In the genomic region with DNA sequence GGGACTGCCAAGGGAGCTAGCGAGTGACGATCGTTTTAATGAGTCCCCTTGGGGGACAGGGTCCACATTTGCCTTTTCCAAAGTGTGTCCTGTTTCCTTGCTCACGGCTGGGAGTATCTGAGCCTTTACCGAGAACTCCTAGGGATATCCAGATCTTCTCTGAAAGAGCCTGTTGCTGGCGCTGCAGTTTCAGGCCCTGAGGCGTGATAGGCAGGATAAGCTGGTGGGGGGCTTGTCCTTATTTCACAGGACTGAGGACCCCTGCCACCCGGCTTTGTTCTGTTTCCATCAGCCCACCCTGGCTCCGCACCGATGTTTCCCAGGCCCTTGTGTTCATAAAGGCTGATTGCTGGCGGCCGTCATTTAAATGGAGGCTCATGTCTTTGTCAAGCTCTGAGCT, we compare ENCODE assay signal across 24 cellular contexts. TPM values are rescaled to one million over a fixed set of nuclear protein-coding genes. Genes with fewer than 3 reads are reported as not detected.
DNase-seq lines count a peak whose midpoint lies in the region; ATAC-seq and TF ChIP-seq lines count a peak whose summit lies in the region.
"Had no signal": no experiment of that assay in that cellular context is flagged by ENCODE, and none has a peak within 500 bp of the region (broad histone marks: within the 10 kb centered on the region; RNA-seq: fewer than 3 reads in every experiment).

No MANE protein-coding gene starts in this region.

- no peak overlapping the region for H3K4me3 ChIP-seq in AG04450 (ENCODE audit: low read depth, low read length)
- H3K4me3 ChIP-seq in HEK293 (ENCODE audit: low read depth, low read length), result no peak overlapping the region
- H3K4me3 ChIP-seq in endodermal cell (ENCODE audit: low read length), result no peak overlapping the region
- peak overlapping the region; percentile 9 for H3K4me3 ChIP-seq in neuron (ENCODE audit: low read length)
- H3K4me3 ChIP-seq in spleen, result no peak overlapping the region
- no peak overlapping the region for H3K4me3 ChIP-seq in upper lobe of left lung
- H3K4me3 ChIP-seq: GM12878, SJSA1 had no signal

- TF ChIP-seq CTCF in AG04450 (IDR thresholded peaks at IDR 0.05; ENCODE audit: low read depth, low read length) (no peak), HEK293 (tag by site-specific recombination; IDR thresholded peaks at IDR 0.05) (no peak), endodermal cell (conservative IDR thresholded peaks at IDR 0.05) (no peak), spleen (IDR thresholded peaks at IDR 0.05 in 8 of 11, conservative IDR thresholded peaks at IDR 0.05 in 3 of 11) (no peak), upper lobe of left lung (IDR thresholded peaks at IDR 0.05) (no peak)

- ATAC-seq in upper lobe of left lung (ENCODE audit: low FRiP score in 2 of 2) (no peak), HG03159 (IDR thresholded peaks at IDR 0.05; ENCODE audit: unreplicated experiment) (no peak)
- ATAC-seq: GM12878, HCT116, HepG2, PC-3 had no signal

- no peak overlapping the region for H3K9ac ChIP-seq in endodermal cell (ENCODE audit: extremely low read depth, low read length, poor library complexity, severe bottlenecking)

- H3K4me1 ChIP-seq in HEK293 (ENCODE audit: control insufficient read depth, insufficient read depth, low read length) (no peaks in the 10 kb centered on the region), endodermal cell (ENCODE audit: control insufficient read depth, insufficient read depth, low read length) (no peaks in the 10 kb centered on the region), neuron (ENCODE audit: insufficient read depth, low read length) (peaks cover 12% of the 10 kb centered on the region), spleen (no peaks in the 10 kb centered on the region), upper lobe of left lung (no peaks in the 10 kb centered on the region)

- 65 to 67% methylated on average over 12 of the region's 12 CpGs for WGBS in endodermal cell (ENCODE audit: insufficient coverage in 1 of 2, insufficient read length in 1 of 2), 2 experiments
- WGBS in spleen, 5 donors, result 77 to 84% (median 81%) methylated on average over 12 of the region's 12 CpGs
- 73 to 86% methylated on average over 4 to 12 of the region's 12 CpGs for WGBS in upper lobe of left lung, 2 donors

- no peak for TF ChIP-seq POLR2A in spleen (IDR thresholded peaks at IDR 0.05)
- TF ChIP-seq POLR2A in upper lobe of left lung (IDR thresholded peaks at IDR 0.05), result no peak

- H3K27ac ChIP-seq in AG04450 (ENCODE audit: low read depth, low read length), result peak overlapping the region; percentile 21
- no peak overlapping the region for H3K27ac ChIP-seq in HEK293 (ENCODE audit: extremely low read depth, low read depth, low read length)
- H3K27ac ChIP-seq in endodermal cell (ENCODE audit: low read depth, low read length), result peak overlapping the region; percentile 30
- no peak overlapping the region for H3K27ac ChIP-seq in spleen
- H3K27ac ChIP-seq in upper lobe of left lung, result no peak overlapping the region
- H3K27ac ChIP-seq: HL-60, SJSA1 had no signal

- no peak overlapping the region for H3K27ac Mint-ChIP-seq in endodermal cell
- H3K27ac Mint-ChIP-seq: CD4-positive, alpha-beta memory T cell had no signal

- H3K9me3 ChIP-seq in AG04450 (ENCODE audit: control insufficient read depth, insufficient read depth, low read length) (no peaks in the 10 kb centered on the region), HEK293 (ENCODE audit: control insufficient read depth, insufficient read depth, low read depth, low read length) (no peaks in the 10 kb centered on the region), endodermal cell (ENCODE audit: control insufficient read depth, low read length) (no peaks in the 10 kb centered on the region), neuron (ENCODE audit: low read length) (no peaks in the 10 kb centered on the region), spleen (no peaks in the 10 kb centered on the region), upper lobe of left lung (no peaks in the 10 kb centered on the region)
- H3K9me3 ChIP-seq: Caco-2, SJSA1 had no signal

- CTCF ChIA-PET in AG04450 (lab: Charles Lee) (interaction anchor here (1.0 to 2.4 kb wide), 4 partner anchors 9 to 87 kb away, joined by 3 to 11 read pairs (median 6); no protein-coding TSS in a partner anchor), HEK293 (lab: Yijun Ruan, JAX) (interaction anchor here (0.6 to 5.8 kb wide), 8 partner anchors 8 to 378 kb away, joined by 3 to 54 read pairs (median 5); a partner anchor contains a TSS)

- H3K36me3 ChIP-seq in HEK293 (ENCODE audit: control insufficient read depth in 2 of 2, insufficient read depth in 1 of 2, low read length in 2 of 2) (no peaks in the 10 kb centered on the region), endodermal cell (ENCODE audit: control insufficient read depth, insufficient read depth, low read length) (no peaks in the 10 kb centered on the region), neuron (ENCODE audit: insufficient read depth, low read length) (no peaks in the 10 kb centered on the region), spleen (no peaks in the 10 kb centered on the region), upper lobe of left lung (no peaks in the 10 kb centered on the region)
- H3K36me3 ChIP-seq: SJSA1 had no signal

- H3K9me3 Mint-ChIP-seq in endodermal cell, result no peaks in the 10 kb centered on the region

- H3K36me3 Mint-ChIP-seq in endodermal cell (ENCODE audit: low read depth), result no peaks in the 10 kb centered on the region
- H3K36me3 Mint-ChIP-seq: CD4-positive, alpha-beta memory T cell had no signal

- H3K27me3 ChIP-seq in AG04450 (ENCODE audit: control insufficient read depth, insufficient read depth, low read length) (peaks cover 15% of the 10 kb centered on the region), endodermal cell (ENCODE audit: control insufficient read depth, insufficient read depth, low read length, poor library complexity, severe bottlenecking) (peaks cover 5% of the 10 kb centered on the region), neuron (ENCODE audit: insufficient read depth, low read length) (peaks cover 9% of the 10 kb centered on the region), spleen (replicated peaks in 1 of 7) (peaks cover 0 to 7% (median 0%) of the 10 kb centered on the region in 7 donors), upper lobe of left lung (no peaks in the 10 kb centered on the region)

- no peak overlapping the region for H2AFZ ChIP-seq in neuron (ENCODE audit: low read depth, low read length)

- intact Hi-C loops in spleen (cut with DNase I; ENCODE audit: low total_unique reads), result no loop called here

- H3K4me3 Mint-ChIP-seq in endodermal cell, result no peak overlapping the region
- H3K4me3 Mint-ChIP-seq: CD4-positive, alpha-beta memory T cell had no signal

- DNase-seq in AG04450 (ENCODE audit: low read depth, low spot score) (no peak), endodermal cell (no peak), spleen (no peak), upper lobe of left lung (no peak)
- DNase-seq: C1 segment of cervical spinal cord; Caco-2; CD4-positive, alpha-beta memory T cell; GDM1; Karpas-422; NCI-H1092; NCI-H1436; NCI-H187; NCI-H2081 treated with DMSO at 0.1 percent for 48 hours; NCI-H524; NCI-H774; PC-3 had no signal

- TF ChIP-seq EP300 in upper lobe of left lung (IDR thresholded peaks at IDR 0.05), result no peak

- POLR2A ChIA-PET in AG04450 (lab: Yijun Ruan, JAX) (no interaction called here), HEK293 (lab: Yijun Ruan, JAX) (interaction anchor here (1.8 to 3.2 kb wide), 2 partner anchors 10 to 17 kb away, joined by 5 to 17 read pairs; a partner anchor contains a TSS)

- H3K4me1 Mint-ChIP-seq in endodermal cell, result peaks cover 5% of the 10 kb centered on the region
- H3K4me1 Mint-ChIP-seq: CD4-positive, alpha-beta memory T cell had no signal

- peaks cover 37% of the 10 kb centered on the region for H3K27me3 Mint-ChIP-seq in endodermal cell (ENCODE audit: insufficient read depth)

TF ChIP-seq in HEK293, 187 proteins besides CTCF, POLR2A, EP300 and RAD21 (continues in another document):
- TF ChIP-seq ZNF561 (tag by site-specific recombination; IDR thresholded peaks at IDR 0.05; ENCODE audit: borderline replicate concordance), result no peak
- TF ChIP-seq ZIC2 (tag by site-specific recombination; IDR thresholded peaks at IDR 0.05), result peak; percentile 84; the same call in 1 of the 2 replicates
- peak; percentile 49; the same call in 1 of the 2 replicates for TF ChIP-seq SCRT2 (tag by site-specific recombination; IDR thresholded peaks at IDR 0.05)
- no peak for TF ChIP-seq ZNF426 (tag by site-specific recombination; IDR thresholded peaks at IDR 0.05)

RNA-seq across cellular contexts. Expression of a gene that starts 9.3 kb away (rescaled TPM):
- polyA plus RNA-seq in AG04450 (2011; rRNA removed) (1.7 and 2.3 TPM in 2 replicates), spleen (1 to 10 TPM in 1 of 3 donors, under 1 TPM in 2; 0.24 to 1.2 (median 0.53) TPM)
- 3.0 and 3.2 TPM in 2 replicates for polyA minus RNA-seq in AG04450 (2011; rRNA and poly(A)+ RNA removed)
- total RNA-seq in endodermal cell (1 to 10 TPM; 2.1 to 2.5 TPM), spleen (10 to 100 TPM in 1 of 7 donors, 1 to 10 TPM in 6; 3.8 to 11.5 (median 5.0) TPM), upper lobe of left lung (1 to 10 TPM in 5 of 6 donors, not detected in 1; 1.4 to 6.6 (median 3.0) TPM)
- 3.2 TPM for polyA plus RNA-seq in endodermal cell (2013, experiment 1 of 2)
- 2.6 TPM for polyA plus RNA-seq in endodermal cell (2013, experiment 2 of 2)

RNA-seq across cellular contexts. Expression of a gene that starts 18.9 kb away (rescaled TPM):
- polyA plus RNA-seq in AG04450 (2011; rRNA removed) (14.7 and 19.8 TPM in 2 replicates), spleen (10 to 100 TPM; 10.2 to 26.3 (median 11.3) TPM)
- 57.6 and 66.9 TPM in 2 replicates for polyA minus RNA-seq in AG04450 (2011; rRNA and poly(A)+ RNA removed)
- total RNA-seq in endodermal cell (10 to 100 TPM; 12.8 to 28.2 TPM), spleen (10 to 100 TPM; 35.8 to 72.2 (median 49.2) TPM), upper lobe of left lung (10 to 100 TPM; 30.4 to 74.9 (median 45.4) TPM)
- polyA plus RNA-seq in endodermal cell (2013, experiment 1 of 2), result 18.6 TPM
- polyA plus RNA-seq in endodermal cell (2013, experiment 2 of 2), result 18.3 TPM

RNA-seq across cellular contexts. Expression of a gene that starts 59.2 kb away (rescaled TPM):
- polyA plus RNA-seq in AG04450 (2011; rRNA removed) (12.6 and 15.5 TPM in 2 replicates), spleen (10 to 100 TPM in 2 of 3 donors, 1 to 10 TPM in 1; 8.6 to 16.2 (median 10.6) TPM)
- 8.6 and 8.7 TPM in 2 replicates for polyA minus RNA-seq in AG04450 (2011; rRNA and poly(A)+ RNA removed)
- total RNA-seq in endodermal cell (10 to 100 TPM; 24.8 to 29.8 TPM), spleen (10 to 100 TPM; 10.4 to 17.6 (median 13.9) TPM), upper lobe of left lung (10 to 100 TPM; 14.7 to 23.7 (median 20.2) TPM)
- 28.5 TPM for polyA plus RNA-seq in endodermal cell (2013, experiment 1 of 2)
- 25.9 TPM for polyA plus RNA-seq in endodermal cell (2013, experiment 2 of 2)

Comparison
In these comparisons a context has a peak if more than half of its experiments do, and no peak if none do; other contexts are left out.
1. H3K27ac ChIP-seq: peak in AG04450 (single experiment) and endodermal cell (single experiment); none in HEK293 (single experiment), spleen (0 of 8) and upper lobe of left lung (0 of 4).